In the genomic region with DNA sequence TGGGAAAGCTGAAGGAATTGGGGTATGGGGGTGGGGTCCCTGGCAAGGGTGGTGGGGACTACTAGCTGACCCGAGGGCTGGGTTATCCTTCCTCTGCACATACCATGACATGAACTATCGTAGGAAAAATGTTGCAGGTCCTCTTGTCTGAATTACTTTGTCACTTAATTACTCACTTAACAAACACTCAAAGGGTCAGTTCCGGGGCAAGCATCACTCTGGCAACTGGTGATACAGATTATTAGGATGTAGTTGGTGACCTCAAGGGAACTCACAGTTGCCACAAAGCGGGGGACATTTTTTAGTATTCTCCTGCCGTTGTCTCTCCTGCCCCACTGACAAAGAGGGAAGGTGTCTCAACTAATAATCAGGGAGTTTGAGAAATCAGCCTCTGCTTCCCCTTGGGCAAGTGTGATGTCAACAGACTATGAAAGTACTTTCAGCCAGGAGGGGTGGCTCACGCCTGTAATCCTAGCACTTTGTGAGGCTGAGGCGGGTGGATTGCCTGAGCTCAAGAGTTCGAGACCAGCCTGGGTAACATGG, we compare ENCODE assay signal across 9 cellular contexts. TPM values are rescaled to one million over a fixed set of nuclear protein-coding genes. Genes with fewer than 3 reads are reported as not detected.
DNase-seq lines count a peak whose midpoint lies in the region; ATAC-seq, FAIRE-seq and TF ChIP-seq lines count a peak whose summit lies in the region.
"Had no signal": no experiment of that assay in that cellular context is flagged by ENCODE, and none has a peak within 500 bp of the region (broad histone marks: within the 10 kb centered on the region; RNA-seq: fewer than 3 reads in every experiment).

No MANE protein-coding gene starts in this region.

- no peaks in the 10 kb centered on the region for H3K9me3 Mint-ChIP-seq in CD4-positive, alpha-beta T cell
- H3K9me3 Mint-ChIP-seq in activated naive CD8-positive, alpha-beta T cell (ENCODE audit: low read depth), result no peaks in the 10 kb centered on the region
- H3K9me3 Mint-ChIP-seq: H9 had no signal

- H3K4me1 Mint-ChIP-seq in CD4-positive, alpha-beta T cell (ENCODE audit: low read depth), result peaks cover 75% of the 10 kb centered on the region
- H3K4me1 Mint-ChIP-seq in activated naive CD8-positive, alpha-beta T cell (ENCODE audit: low read depth), result peaks cover 67% of the 10 kb centered on the region

- H2AFZ ChIP-seq in MM.1S (ENCODE audit: low read length), result no peak overlapping the region

- H3K4me1 ChIP-seq in left lung, result peaks cover 4 to 66% of the 10 kb centered on the region in 2 donors
- peaks cover 14% of the 10 kb centered on the region; the same call in 1 of the 2 replicates for H3K4me1 ChIP-seq in MM.1S (ENCODE audit: low read length)

- H3K9me3 ChIP-seq in CD4-positive, alpha-beta T cell (ENCODE audit: control insufficient read depth, low read length), result no peaks in the 10 kb centered on the region
- H3K9me3 ChIP-seq in left lung (no peaks in the 10 kb centered on the region), MM.1S (replicated peaks; ENCODE audit: insufficient read depth, low read length) (no peaks in the 10 kb centered on the region)

- H3K27ac ChIP-seq in CD4-positive, alpha-beta T cell (ENCODE audit: low read depth, low read length), result no peak overlapping the region
- H3K27ac ChIP-seq in left lung (peak overlapping the region; percentile 78 to 80), MM.1S (ENCODE audit: low read length) (no peak overlapping the region; the same call in 1 of the 2 replicates)

- H3K79me2 ChIP-seq in MM.1S (ENCODE audit: low read length), result no peaks in the 10 kb centered on the region

- H3K27me3 ChIP-seq in CD4-positive, alpha-beta T cell (ENCODE audit: control insufficient read depth, insufficient read depth, low read length), result no peaks in the 10 kb centered on the region
- H3K27me3 ChIP-seq in left lung (no peaks in the 10 kb centered on the region), MM.1S (replicated peaks; ENCODE audit: insufficient read depth, low read length) (no peaks in the 10 kb centered on the region)

- no peak for TF ChIP-seq CTCF in CD4-positive, alpha-beta T cell (IDR thresholded peaks at IDR 0.05)
- TF ChIP-seq CTCF in left lung (IDR thresholded peaks at IDR 0.05) (no peak), GM13976 (IDR thresholded peaks at IDR 0.05; ENCODE audit: borderline replicate concordance, control extremely low read depth, extremely low read depth, insufficient read depth, missing control alignments) (no peak), MM.1S (IDR thresholded peaks at IDR 0.05; ENCODE audit: low read length) (no peak)

- no peak for ATAC-seq in CD4-positive, alpha-beta T cell (ENCODE audit: poor library complexity)
- ATAC-seq in left lung, result peak; percentile 42
- ATAC-seq in HG02852 (IDR thresholded peaks at IDR 0.05; ENCODE audit: unreplicated experiment), result no peak

- in situ Hi-C loops in GM13976 (cut with MboI; ENCODE audit: low sequenced_read_pairs, unreplicated experiment), result no loop called here

- H3K4me3 Mint-ChIP-seq in CD4-positive, alpha-beta T cell, result peak overlapping the region; percentile 70
- peak overlapping the region; percentile 65 for H3K4me3 Mint-ChIP-seq in activated naive CD8-positive, alpha-beta T cell
- H3K4me3 Mint-ChIP-seq: H9 had no signal

- H3K4me3 ChIP-seq in left lung (no peak overlapping the region), MM.1S (ENCODE audit: low read length) (no peak overlapping the region)

- H3K36me3 Mint-ChIP-seq in CD4-positive, alpha-beta T cell (ENCODE audit: low read depth), result peaks cover 2% of the 10 kb centered on the region
- no peaks in the 10 kb centered on the region for H3K36me3 Mint-ChIP-seq in activated naive CD8-positive, alpha-beta T cell

- H3K4me2 ChIP-seq in MM.1S (ENCODE audit: low read depth, low read length), result no peak overlapping the region

- no peaks in the 10 kb centered on the region for H3K9me2 ChIP-seq in MM.1S (replicated peaks; ENCODE audit: insufficient read depth, low read length)

- CTCF ChIA-PET in CD4-positive, alpha-beta T cell (lab: Charles Lee), result interaction anchor here (0.7 to 3.9 kb wide), 7 partner anchors 9 to 371 kb away, joined by 3 to 29 read pairs (median 3); partner anchors contain the start of gene DNAJB1

- no peak overlapping the region for H3K9ac ChIP-seq in MM.1S (ENCODE audit: low read length)

- no peaks in the 10 kb centered on the region for H4K20me1 ChIP-seq in MM.1S (ENCODE audit: insufficient read depth, low read length)

- intact Hi-C loops in CD4-positive, alpha-beta T cell (cut with DNase I, micrococcal nuclease), result loop anchor here (1.0 to 2.0 kb wide), 3 partner anchors 9 to 15 kb away; partner anchors contain the start of gene DNAJB1 (in 1 of the 2)
- intact Hi-C loops in left lung (cut with DNase I), result no loop called here

- no peaks in the 10 kb centered on the region for H3K27me3 Mint-ChIP-seq in CD4-positive, alpha-beta T cell
- no peaks in the 10 kb centered on the region for H3K27me3 Mint-ChIP-seq in activated naive CD8-positive, alpha-beta T cell

- peaks cover 5% of the 10 kb centered on the region for H3F3A ChIP-seq in MM.1S (ENCODE audit: insufficient read depth, low read length)

- no peak for FAIRE-seq in urothelium cell line (lab: Jason Lieb, UNC)

- no peaks in the 10 kb centered on the region for H3K36me3 ChIP-seq in left lung
- no peaks in the 10 kb centered on the region for H3K36me3 ChIP-seq in MM.1S (replicated peaks; ENCODE audit: insufficient read depth, low read length)

- DNase-seq in CD4-positive, alpha-beta T cell, result no peak
- peak; percentile 61 for DNase-seq in LHCN-M2 (ENCODE audit: low read depth)
- DNase-seq in left lung, result no peak
- no peak for DNase-seq in GM13976 (ENCODE audit: low spot score)
- no peak for DNase-seq in MM.1S
- DNase-seq in urothelium cell line (ENCODE audit: low spot score), result no peak
- DNase-seq: H9 had no signal

- H3K27ac Mint-ChIP-seq in CD4-positive, alpha-beta T cell, result peak overlapping the region; percentile 96
- peak overlapping the region; percentile 84 for H3K27ac Mint-ChIP-seq in activated naive CD8-positive, alpha-beta T cell
- H3K27ac Mint-ChIP-seq: H9 had no signal

- POLR2A ChIA-PET in CD4-positive, alpha-beta T cell (lab: Charles Lee), result interaction anchor here (0.8 to 10.0 kb wide), 14 partner anchors 11 to 371 kb away, joined by 3 to 430 read pairs (median 8); partner anchors contain the start of genes ASF1B, DNAJB1, GIPC1 and NDUFB7

RNA-seq across cellular contexts. Expression of gene DNAJB1, which starts 10.4 kb away (rescaled TPM):
- 100 to 1,000 TPM; 666 to 672 TPM for total RNA-seq in CD4-positive, alpha-beta T cell
- 93.3 and 107 TPM in 2 replicates for total RNA-seq in LHCN-M2 (2014; rRNA removed)
- 75.1 TPM for polyA plus RNA-seq in LHCN-M2 (2012)
- 100 to 1,000 TPM; 107 to 110 TPM for total RNA-seq in left lung

RNA-seq across cellular contexts. Expression of gene GIPC1, which starts 11.8 kb away (rescaled TPM):
- 10 to 100 TPM; 17.8 to 21.0 TPM for total RNA-seq in CD4-positive, alpha-beta T cell
- total RNA-seq in LHCN-M2 (2014; rRNA removed) (140 and 155 TPM in 2 replicates), left lung (100 to 1,000 TPM; 120 to 154 TPM)
- 169 TPM for polyA plus RNA-seq in LHCN-M2 (2012)

RNA-seq across cellular contexts. Expression of gene TECR, which starts 21.6 kb away (rescaled TPM):
- total RNA-seq in CD4-positive, alpha-beta T cell, result 100 to 1,000 TPM; 217 to 232 TPM
- total RNA-seq in LHCN-M2 (2014; rRNA removed), result 59.6 and 79.7 TPM in 2 replicates
- 144 TPM for polyA plus RNA-seq in LHCN-M2 (2012)
- total RNA-seq in left lung, result 100 to 1,000 TPM; 119 to 122 TPM

RNA-seq across cellular contexts. Expression of gene PTGER1, which starts 32.6 kb away (rescaled TPM):
- not detected for total RNA-seq in CD4-positive, alpha-beta T cell
- total RNA-seq in LHCN-M2 (2014; rRNA removed), result not detected in 2 replicates
- polyA plus RNA-seq in LHCN-M2 (2012), result 0.26 TPM
- 1 to 10 TPM in 1 of 2 donors, under 1 TPM in 1; 0.76 to 3.6 TPM for total RNA-seq in left lung

Comparison
In these comparisons a context has a peak if more than half of its experiments do, and no peak if none do; other contexts are left out.
1. H3K27ac ChIP-seq: peak in left lung (2 of 2); none in CD4-positive, alpha-beta T cell (single experiment) and MM.1S (single experiment).
2. intact Hi-C loops: an anchor here in CD4-positive, alpha-beta T cell (1.0 to 2.0 kb wide); none called in left lung.